In the genomic region with DNA sequence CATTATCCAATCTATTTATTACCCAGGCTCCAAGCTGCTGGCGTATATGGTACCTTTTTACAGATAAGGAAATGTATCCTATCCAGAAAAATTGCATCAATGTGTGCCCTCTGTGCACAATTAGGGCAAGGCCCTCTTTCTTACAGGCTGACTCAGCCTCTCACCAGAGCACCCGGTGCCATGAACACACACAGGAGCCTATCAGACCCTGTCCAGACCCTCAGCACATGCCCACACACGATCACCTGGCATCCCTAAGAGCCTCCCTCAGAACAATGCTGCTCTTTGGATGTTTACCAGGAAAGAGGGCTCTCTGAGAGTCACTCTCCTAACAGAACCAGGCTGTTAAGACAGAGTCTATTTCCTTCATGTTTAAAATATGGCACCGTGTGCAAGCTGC, we compare ENCODE assay signal across 25 cellular contexts.
DNase-seq lines count a peak whose midpoint lies in the region; ATAC-seq and TF ChIP-seq lines count a peak whose summit lies in the region.
"Had no signal": no experiment of that assay in that cellular context is flagged by ENCODE, and none has a peak within 500 bp of the region (broad histone marks: within the 10 kb centered on the region; RNA-seq: fewer than 3 reads in every experiment).

No MANE protein-coding gene starts in this region.

- H3K9me3 Mint-ChIP-seq in activated T-cell treated with anti-CD3 and anti-CD28 coated beads, Interleukin-2, amount 50 U/mL, for 72 hours = peaks cover 2% of the 10 kb centered on the region in 2 donors
- H3K9me3 Mint-ChIP-seq: stimulated activated effector memory CD8-positive, alpha-beta T cell treated with anti-CD3 and anti-CD28 coated beads, Interleukin-12 subunit alpha, Interleukin-12 subunit beta, amount 100 ng/mL, for 72 hours had no signal

- no peaks in the 10 kb centered on the region for H3K9me3 ChIP-seq in lower lobe of right lung
- H3K9me3 ChIP-seq: adrenal gland, mucosa of descending colon, psoas muscle had no signal

- H3K27ac Mint-ChIP-seq in activated T-cell treated with anti-CD3 and anti-CD28 coated beads, Interleukin-2, amount 50 U/mL, for 72 hours = no peak overlapping the region
- H3K27ac Mint-ChIP-seq: stimulated activated effector memory CD8-positive, alpha-beta T cell treated with anti-CD3 and anti-CD28 coated beads, Interleukin-12 subunit alpha, Interleukin-12 subunit beta, amount 100 ng/mL, for 72 hours; WTC11 had no signal

- H3K36me3 ChIP-seq in lower lobe of right lung = no peaks in the 10 kb centered on the region
- H3K36me3 ChIP-seq: adrenal gland, cardiac muscle cell, neural progenitor cell had no signal

- DNase-seq in DMS153 (lab: John Stamatoyannopoulos, UW) (peak; percentile 87), NCI-H1105 (lab: John Stamatoyannopoulos, UW) (peak; percentile 62), SHP77 (lab: John Stamatoyannopoulos, UW) (peak; percentile 21 to 63), lower lobe of right lung (no peak), germinal center (ENCODE audit: low spot score) (no peak), NOMO-1 (lab: John Stamatoyannopoulos, UW; ENCODE audit: unreplicated experiment in 2 of 2) (no peak), SK-N-DZ (ENCODE audit: low spot score) (no peak)
- no peak for DNase-seq in activated T-cell treated with anti-CD3 and anti-CD28 coated beads, Interleukin-2, amount 50 U/mL, for 72 hours
- DNase-seq: activated CD4-positive, alpha-beta T cell treated with anti-CD3 and anti-CD28 coated beads, Interleukin-2, amount 50 U/mL, for 48 hours; activated gamma-delta T cell treated with Interleukin-2 at 50 U/mL for 16 hours; activated T-cell treated with anti-CD3 and anti-CD28 coated beads for 4 hours; adrenal gland; H7; mucosa of descending colon; NCI-H1417 treated with DMSO at 0.1 percent for 48 hours; psoas muscle; stimulated activated CD4-positive, alpha-beta T cell treated with anti-CD3 and anti-CD28 coated beads, Interleukin-2, amount 100 ng/mL, for 24 hours; T1000 had no signal

- no peak overlapping the region for H3K4me3 ChIP-seq in lower lobe of right lung
- H3K4me3 ChIP-seq: adrenal gland, cardiac muscle cell, mucosa of descending colon, neural progenitor cell, psoas muscle, skin epidermis had no signal

- H3K36me3 Mint-ChIP-seq in activated T-cell treated with anti-CD3 and anti-CD28 coated beads, Interleukin-2, amount 50 U/mL, for 72 hours (ENCODE audit: insufficient read depth in 2 of 2) = peaks cover 0 to 5% of the 10 kb centered on the region in 2 donors
- H3K36me3 Mint-ChIP-seq: neural progenitor cell; stimulated activated effector memory CD8-positive, alpha-beta T cell treated with anti-CD3 and anti-CD28 coated beads, Interleukin-12 subunit alpha, Interleukin-12 subunit beta, amount 100 ng/mL, for 72 hours; WTC11 had no signal

- TF ChIP-seq CTCF in lower lobe of right lung (IDR thresholded peaks at IDR 0.05) = no peak

- H3K27me3 ChIP-seq in lower lobe of right lung (ENCODE audit: low read depth) = no peaks in the 10 kb centered on the region
- H3K27me3 ChIP-seq: adrenal gland, cardiac muscle cell, neural progenitor cell had no signal

- ATAC-seq in lower lobe of right lung = peak; percentile 48 to 54
- ATAC-seq in activated T-cell treated with anti-CD3 and anti-CD28 coated beads, Interleukin-2, amount 50 U/mL, for 72 hours (replicated peaks in 1 of 2) = no peak
- ATAC-seq: mucosa of descending colon; psoas muscle; stimulated activated effector memory CD8-positive, alpha-beta T cell treated with anti-CD3 and anti-CD28 coated beads, Interleukin-12 subunit alpha, Interleukin-12 subunit beta, amount 100 ng/mL, for 72 hours; WTC11 had no signal

- peaks cover 9% of the 10 kb centered on the region for H3K4me1 ChIP-seq in lower lobe of right lung
- H3K4me1 ChIP-seq: adrenal gland, neural progenitor cell, psoas muscle had no signal

- no peak overlapping the region for H3K27ac ChIP-seq in lower lobe of right lung
- H3K27ac ChIP-seq: adrenal gland, C4-2B, cardiac muscle cell, HL-60, neural progenitor cell, psoas muscle had no signal

- no peaks in the 10 kb centered on the region for H3K4me1 Mint-ChIP-seq in activated T-cell treated with anti-CD3 and anti-CD28 coated beads, Interleukin-2, amount 50 U/mL, for 72 hours (ENCODE audit: low read depth)
- H3K4me1 Mint-ChIP-seq: WTC11 had no signal

- intact Hi-C loops in lower lobe of right lung (cut with DNase I) = no loop called here

- H3K4me3 Mint-ChIP-seq in activated T-cell treated with anti-CD3 and anti-CD28 coated beads, Interleukin-2, amount 50 U/mL, for 72 hours = no peak overlapping the region
- H3K4me3 Mint-ChIP-seq: neural progenitor cell; stimulated activated effector memory CD8-positive, alpha-beta T cell treated with anti-CD3 and anti-CD28 coated beads, Interleukin-12 subunit alpha, Interleukin-12 subunit beta, amount 100 ng/mL, for 72 hours; WTC11 had no signal

- H3K27me3 Mint-ChIP-seq in activated T-cell treated with anti-CD3 and anti-CD28 coated beads, Interleukin-2, amount 50 U/mL, for 72 hours (ENCODE audit: low read depth) = no peaks in the 10 kb centered on the region

Comparison
In these comparisons a context has a peak if more than half of its experiments do, and no peak if none do; other contexts are left out.
1. DNase-seq: peak in DMS153 (single experiment), NCI-H1105 (single experiment) and SHP77 (2 of 2); none in lower lobe of right lung (single experiment), germinal center (single experiment), activated T-cell treated with anti-CD3 and anti-CD28 coated beads, Interleukin-2, amount 50 U/mL, for 72 hours (0 of 2), NOMO-1 (0 of 2) and SK-N-DZ (single experiment).
2. ATAC-seq: peak in lower lobe of right lung (2 of 2); none in activated T-cell treated with anti-CD3 and anti-CD28 coated beads, Interleukin-2, amount 50 U/mL, for 72 hours (0 of 2).